ENCODE assay signal across 8 cellular contexts in genomic region chr1:208242829-208243521, GRCh38. TPM values are rescaled to one million over a fixed set of nuclear protein-coding genes. Genes with fewer than 3 reads are reported as not detected.
DNase-seq lines count a peak whose midpoint lies in the region; ATAC-seq, FAIRE-seq and TF ChIP-seq lines count a peak whose summit lies in the region.

No MANE protein-coding gene starts in this region.

- TF ChIP-seq CTCF in bronchial epithelial cell (IDR thresholded peaks at IDR 0.05; ENCODE audit: insufficient read depth, low read length, severe bottlenecking) (peak; percentile 42), suprapubic skin (IDR thresholded peaks at IDR 0.05) (no peak)

- H3K36me3 ChIP-seq in bronchial epithelial cell (ENCODE audit: control insufficient read depth, insufficient read depth, low read length), result no peaks in the 10 kb centered on the region
- H3K36me3 ChIP-seq in suprapubic skin, result no peaks in the 10 kb centered on the region

- peaks cover 57% of the 10 kb centered on the region for H3K4me1 ChIP-seq in suprapubic skin

- H3K27me3 ChIP-seq in bronchial epithelial cell (ENCODE audit: control insufficient read depth, insufficient read depth, low read length), result no peaks in the 10 kb centered on the region
- H3K27me3 ChIP-seq in suprapubic skin, result no peaks in the 10 kb centered on the region

- no peak for TF ChIP-seq EP300 in suprapubic skin (IDR thresholded peaks at IDR 0.05)

- H3K27ac ChIP-seq in suprapubic skin, result peak overlapping the region; percentile 85

- H3K4me3 ChIP-seq in bronchial epithelial cell (ENCODE audit: low read depth, low read length) (peak overlapping the region; percentile 86), suprapubic skin (peak overlapping the region; percentile 85)

- no peaks in the 10 kb centered on the region for H3K9me3 ChIP-seq in suprapubic skin

- ATAC-seq in left lobe of liver (peak; percentile 49), GM21390 (IDR thresholded peaks at IDR 0.05; ENCODE audit: unreplicated experiment) (no peak)

- FAIRE-seq in bronchial epithelial cell (lab: Jason Lieb, UNC), result no peak

- TF ChIP-seq POLR2A in suprapubic skin (IDR thresholded peaks at IDR 0.05), result no peak

- DNase-seq in EH (ENCODE audit: low read depth) (peak; percentile 46), M059J (ENCODE audit: low read depth) (peak; percentile 52), bronchial epithelial cell (ENCODE audit: low read depth) (no peak), left lobe of liver (ENCODE audit: low spot score) (peak; percentile 64), suprapubic skin (ENCODE audit: low spot score in 2 of 2) (peak; percentile 57 to 74), SIG-M5 (lab: John Stamatoyannopoulos, UW) (no peak), superior temporal gyrus (ENCODE audit: extremely low spot score) (no peak)

- 6% methylated on average over 8 of the region's 54 CpGs for WGBS in suprapubic skin

RNA-seq across cellular contexts. Expression of gene PLXNA2, which starts 1.2 kb away (rescaled TPM):
- 2.0 and 2.8 TPM in 2 replicates for total RNA-seq in M059J (2014; rRNA removed; shearing (Covaris generic))
- total RNA-seq in bronchial epithelial cell (9.0 and 10.0 TPM in 2 replicates), left lobe of liver (9.3 TPM), suprapubic skin (10 to 100 TPM; 35.3 to 53.9 (median 45.7) TPM)

Comparison
In these comparisons a context has a peak if more than half of its experiments do, and no peak if none do; other contexts are left out.
1. DNase-seq: peak in EH (single experiment), M059J (single experiment), left lobe of liver (single experiment) and suprapubic skin (2 of 2); none in bronchial epithelial cell (single experiment), SIG-M5 (single experiment) and superior temporal gyrus (single experiment).